ENCODE assay signal across 15 cellular contexts in genomic region chr6:10585232-10585887, GRCh38.
DNase-seq lines count a peak whose midpoint lies in the region; ATAC-seq, FAIRE-seq and TF ChIP-seq lines count a peak whose summit lies in the region.
"Had no signal": no experiment of that assay in that cellular context is flagged by ENCODE, and none has a peak within 500 bp of the region (broad histone marks: within the 10 kb centered on the region; RNA-seq: fewer than 3 reads in every experiment).

No MANE protein-coding gene starts in this region.

- in situ Hi-C loops in transverse colon (cut with MboI; ENCODE audit: low pct_ligation_motif_present in 1 of 4, low pct_unique_long_range_greater_than_20kb in 1 of 4, low sequenced_read_pairs in 3 of 4) (no loop called here), brain microvascular endothelial cell (cut with HindIII; ENCODE audit: low pct_ligation_motif_present, low sequenced_read_pairs) (no loop called here)

- ATAC-seq in Right ventricle myocardium inferior = peak; percentile 55
- ATAC-seq in HG03469 (IDR thresholded peaks at IDR 0.05; ENCODE audit: unreplicated experiment) = no peak
- ATAC-seq: A549 had no signal

- no peak for FAIRE-seq in small intestine (lab: Jason Lieb, UNC)
- FAIRE-seq: A549, GM12892 had no signal

- DNase-seq in Right ventricle myocardium inferior (ENCODE audit: missing footprints) (no peak), cardiac septum (ENCODE audit: low spot score) (no peak), dorsolateral prefrontal cortex (peak in 1 of 10 donors; percentile 21), transverse colon (no peak), brain microvascular endothelial cell (no peak), small intestine (no peak)
- DNase-seq: mammary epithelial cell, NCI-H510A, retina, SHP77 treated with DMSO at 0.1 percent for 48 hours, testis had no signal

- H3K4me3 ChIP-seq in dorsolateral prefrontal cortex (peak overlapping the region in 55 of 59 donors; percentile 7 to 64 (median 33)), iPS-18c (ENCODE audit: insufficient read depth, low read depth, low read length) (peak overlapping the region; percentile 50), transverse colon (peak overlapping the region in 1 of 4 donors; percentile 10), brain microvascular endothelial cell (ENCODE audit: low read depth, low read length) (no peak overlapping the region), small intestine (ENCODE audit: low read depth in 1 of 2, low read length in 2 of 2) (no peak overlapping the region)
- H3K4me3 ChIP-seq: A549, testis had no signal

- peak overlapping the region in 1 of 59 donors; percentile 14 for H3K27ac ChIP-seq in dorsolateral prefrontal cortex
- H3K27ac ChIP-seq in transverse colon = peak overlapping the region; percentile 19 to 55 (median 37)
- H3K27ac ChIP-seq in brain microvascular endothelial cell = no peak overlapping the region
- H3K27ac ChIP-seq in small intestine (ENCODE audit: low read depth in 1 of 2, low read length in 1 of 2) = peak overlapping the region in 1 of 2 donors; percentile 18
- H3K27ac ChIP-seq: A549, testis had no signal

- H3K36me3 ChIP-seq in transverse colon (no peaks in the 10 kb centered on the region), brain microvascular endothelial cell (replicated peaks) (no peaks in the 10 kb centered on the region), small intestine (ENCODE audit: control insufficient read depth in 2 of 2, insufficient read depth in 2 of 2, low read length in 2 of 2) (no peaks in the 10 kb centered on the region)

- no peak for TF ChIP-seq EP300 in transverse colon (IDR thresholded peaks at IDR 0.05; ENCODE audit: low read depth)

- WGBS in transverse colon (ENCODE audit: low coverage in 1 of 2), 2 donors = 61 to 69% methylated on average over 10 to 13 of the region's 13 CpGs
- WGBS in small intestine, 3 donors = 61 to 70% (median 62%) methylated on average over 13 of the region's 13 CpGs

- intact Hi-C loops in Right ventricle myocardium inferior (cut with DNase I) (loop anchor here (2.0 kb wide), 2 partner anchors 65 to 109 kb away; partner anchors contain the start of genes C6orf52, GCNT2 and PAK1IP1), cardiac septum (cut with DNase I) (loop anchor here (10.0 kb wide), 1 partner anchor 109 kb away; the partner anchor contains the start of genes C6orf52 and PAK1IP1), dorsolateral prefrontal cortex (cut with DNase I) (no loop called here), transverse colon (cut with DNase I; ENCODE audit: low total_unique reads) (no loop called here)

- H3K27me3 ChIP-seq in dorsolateral prefrontal cortex (peaks cover 0 to 10% (median 0%) of the 10 kb centered on the region in 45 donors), transverse colon (no peaks in the 10 kb centered on the region), brain microvascular endothelial cell (replicated peaks) (no peaks in the 10 kb centered on the region), small intestine (ENCODE audit: control insufficient read depth in 2 of 2, insufficient read depth in 2 of 2, low read length in 2 of 2) (no peaks in the 10 kb centered on the region)
- H3K27me3 ChIP-seq: testis had no signal

- H3K9me3 ChIP-seq in iPS-18c (ENCODE audit: control insufficient read depth, insufficient read depth, low read length) (no peaks in the 10 kb centered on the region), transverse colon (no peaks in the 10 kb centered on the region), small intestine (ENCODE audit: control insufficient read depth, low read depth) (no peaks in the 10 kb centered on the region)
- H3K9me3 ChIP-seq: A549, testis had no signal

- H3K4me1 ChIP-seq in transverse colon = peaks cover 6 to 34% (median 19%) of the 10 kb centered on the region in 4 donors
- peaks cover 0 to 2% of the 10 kb centered on the region in 2 donors for H3K4me1 ChIP-seq in small intestine (ENCODE audit: control insufficient read depth in 2 of 2, insufficient read depth in 1 of 2, low read depth in 1 of 2, low read length in 1 of 2)
- H3K4me1 ChIP-seq: A549, testis had no signal

- no peak for TF ChIP-seq POLR2A in transverse colon (IDR thresholded peaks at IDR 0.05)

- TF ChIP-seq CTCF in dorsolateral prefrontal cortex (IDR thresholded peaks at IDR 0.05 in 54 of 56, conservative IDR thresholded peaks at IDR 0.05 in 2 of 56; ENCODE audit: low read depth in 1 of 56, partially characterized antibody in 56 of 56) = no peak
- TF ChIP-seq CTCF in transverse colon (IDR thresholded peaks at IDR 0.05) = no peak
- TF ChIP-seq CTCF in brain microvascular endothelial cell (IDR thresholded peaks at IDR 0.05; ENCODE audit: low read depth, low read length, missing control alignments) = no peak

Comparison
In these comparisons a context has a peak if more than half of its experiments do, and no peak if none do; other contexts are left out.
1. H3K4me3 ChIP-seq: peak in dorsolateral prefrontal cortex (55 of 59) and iPS-18c (single experiment); none in brain microvascular endothelial cell (single experiment) and small intestine (0 of 2).
2. intact Hi-C loops: an anchor here in Right ventricle myocardium inferior (2.0 kb wide) and cardiac septum (10.0 kb wide); none called in dorsolateral prefrontal cortex and transverse colon.